ENCODE assay signal across 29 cellular contexts in genomic region chrX:45267007-45267406, GRCh38.
"Had no signal": no experiment of that assay in that cellular context is flagged by ENCODE, and none has a peak within 500 bp of the region (broad histone marks: within the 10 kb centered on the region; RNA-seq: fewer than 3 reads in every experiment).

No MANE protein-coding gene starts in this region.

- DNase-seq: activated B cell treated with CpG ODN at 0.5 μM for 24 hours; activated CD4-positive, alpha-beta T cell treated with anti-CD3 and anti-CD28 coated beads for 48 hours; activated CD4-positive, alpha-beta T cell treated with anti-CD3 and anti-CD28 coated beads, Interleukin-2, amount 50 U/mL, for 1 hour; activated CD4-positive, alpha-beta T cell treated with anti-CD3 and anti-CD28 coated beads, Interleukin-2, amount 50 U/mL, for 48 hours; activated CD8-positive, alpha-beta memory T cell treated with anti-CD3 and anti-CD28 coated beads for 24 hours; activated CD8-positive, alpha-beta T cell treated with anti-CD3 and anti-CD28 coated beads for 36 hours; activated effector memory CD4-positive, alpha-beta T cell treated with Interleukin-2 at 50 U/mL for 16 hours; activated gamma-delta T cell treated with Interleukin-2 at 50 U/mL for 16 hours; activated naive CD4-positive, alpha-beta T cell treated with anti-CD3 and anti-CD28 coated beads, Interleukin-2, amount 50 U/mL, for 16 hours; activated naive CD4-positive, alpha-beta T cell treated with Interleukin-2 at 50 U/mL for 16 hours; activated T-cell treated with anti-CD3 and anti-CD28 coated beads, Interleukin-2, amount 50 U/mL, for 4 hours; amniotic stem cell; anterior cingulate cortex; body of pancreas; caudate nucleus; cortex of kidney; effector CD4-positive, alpha-beta T cell; effector memory CD8-positive, alpha-beta T cell; erythroblast; foreskin keratinocyte; gastrocnemius medialis; glutamatergic neuron; heart left ventricle; T1000; WERI-Rb-1 had no signal

- H3K4me1 Mint-ChIP-seq: activated B cell treated with CpG ODN at 0.5 μM for 24 hours; activated T-helper 17 cell treated with anti-CD3 and anti-CD28 coated beads, Interleukin-2, amount 50 U/mL, for 72 hours had no signal

- H3K27me3 ChIP-seq: body of pancreas, esophagus muscularis mucosa, foreskin keratinocyte had no signal

- H3K4me1 ChIP-seq: body of pancreas, esophagus muscularis mucosa, foreskin keratinocyte, gastrocnemius medialis, heart left ventricle had no signal

- H3K9me3 ChIP-seq: body of pancreas, esophagus muscularis mucosa, gastrocnemius medialis, heart left ventricle had no signal

- H3K36me3 Mint-ChIP-seq: activated naive CD8-positive, alpha-beta T cell had no signal

- H3K36me3 ChIP-seq: esophagus muscularis mucosa, gastrocnemius medialis, heart left ventricle, WERI-Rb-1 had no signal

- H3K4me3 Mint-ChIP-seq: activated B cell treated with CpG ODN at 0.5 μM for 24 hours; activated CD8-positive, alpha-beta T cell treated with anti-CD3 and anti-CD28 coated beads for 36 hours; activated naive CD8-positive, alpha-beta T cell; activated T-cell treated with anti-CD3 and anti-CD28 coated beads, Interleukin-2, amount 50 U/mL, for 4 hours; activated T-helper 17 cell treated with anti-CD3 and anti-CD28 coated beads, Interleukin-2, amount 50 U/mL, for 72 hours; effector memory CD8-positive, alpha-beta T cell had no signal

- H3K9me3 Mint-ChIP-seq: activated B cell treated with CpG ODN at 0.5 μM for 24 hours; activated CD8-positive, alpha-beta T cell treated with anti-CD3 and anti-CD28 coated beads for 36 hours; activated T-cell treated with anti-CD3 and anti-CD28 coated beads, Interleukin-2, amount 50 U/mL, for 4 hours; effector memory CD8-positive, alpha-beta T cell had no signal

- H3K4me3 ChIP-seq: body of pancreas, esophagus muscularis mucosa, gastrocnemius medialis, heart left ventricle had no signal

- H3K27ac ChIP-seq: body of pancreas, esophagus muscularis mucosa, foreskin keratinocyte, gastrocnemius medialis, heart left ventricle, WERI-Rb-1 had no signal

- ATAC-seq: activated CD4-positive, CD25-positive, alpha-beta regulatory T cell treated with anti-CD3 and anti-CD28 coated beads, Interleukin-2, amount 50 U/mL, for 24 hours; activated CD8-positive, alpha-beta T cell treated with anti-CD3 and anti-CD28 coated beads for 36 hours; activated T-cell treated with anti-CD3 and anti-CD28 coated beads, Interleukin-2, amount 50 U/mL, for 4 hours; activated T-helper 17 cell treated with anti-CD3 and anti-CD28 coated beads, Interleukin-2, amount 50 U/mL, for 72 hours; body of pancreas; effector memory CD8-positive, alpha-beta T cell; foreskin keratinocyte; gastrocnemius medialis; heart left ventricle had no signal

- H3K27ac Mint-ChIP-seq: activated B cell treated with CpG ODN at 0.5 μM for 24 hours; activated CD8-positive, alpha-beta T cell treated with anti-CD3 and anti-CD28 coated beads for 36 hours; activated naive CD8-positive, alpha-beta T cell; activated T-helper 17 cell treated with anti-CD3 and anti-CD28 coated beads, Interleukin-2, amount 50 U/mL, for 72 hours; effector memory CD8-positive, alpha-beta T cell had no signal

- H3K27me3 Mint-ChIP-seq: activated B cell treated with CpG ODN at 0.5 μM for 24 hours; activated naive CD8-positive, alpha-beta T cell had no signal
